In genomic region chr5:73236541-73237128, GRCh38 we compare ENCODE assay signal across 25 cellular contexts.
"Had no signal": no experiment of that assay in that cellular context is flagged by ENCODE, and none has a peak within 500 bp of the region (broad histone marks: within the 10 kb centered on the region; RNA-seq: fewer than 3 reads in every experiment).

No MANE protein-coding gene starts in this region.

- H3K4me1 ChIP-seq: prostate gland had no signal

- DNase-seq: activated CD4-positive, alpha-beta T cell treated with anti-CD3 and anti-CD28 coated beads for 1 hour; activated CD4-positive, alpha-beta T cell treated with anti-CD3 and anti-CD28 coated beads, Interleukin-2, amount 50 U/mL, for 1 hour; activated CD8-positive, alpha-beta T cell treated with anti-CD3 and anti-CD28 coated beads, Interleukin-2, amount 10 ng/mL, durations not matched to agents 7 days and 5 days; activated gamma-delta T cell treated with Interleukin-2 at 50 U/mL for 16 hours; activated T-cell treated with anti-CD3 and anti-CD28 coated beads, Interleukin-2, amount 50 U/mL, for 1 hour; anterior cingulate cortex; brain microvascular endothelial cell; colonic mucosa; dorsolateral prefrontal cortex; effector memory CD8-positive, alpha-beta T cell; foreskin fibroblast; lower lobe of right lung; naive thymus-derived CD4-positive, alpha-beta T cell; spleen; stimulated activated CD4-positive, alpha-beta T cell treated with anti-CD3 and anti-CD28 coated beads, Interleukin-4, amount 100 ng/mL, for 1 hour; stimulated activated naive CD8-positive, alpha-beta T cell treated with anti-CD3 and anti-CD28 coated beads, Interleukin-15, Interleukin-2, amounts not matched to agents 100 U/mL and 50 U/mL, for 24 hours; T-cell; upper lobe of left lung had no signal

- H3K4me3 Mint-ChIP-seq: activated CD8-positive, alpha-beta T cell treated with anti-CD3 and anti-CD28 coated beads, Interleukin-2, amount 10 ng/mL, durations not matched to agents 7 days and 5 days; activated naive CD4-positive, alpha-beta T cell treated with anti-CD3 and anti-CD28 coated beads, Interleukin-2, amount 50 U/mL, for 24 hours; central memory CD8-positive, alpha-beta T cell; effector memory CD8-positive, alpha-beta T cell; naive thymus-derived CD4-positive, alpha-beta T cell; neural crest cell; T-cell; T-helper 2 cell treated with Interferon-gamma antibody and Interleukin-4, amounts not matched to agents 5 μg/mL and 100 μg/mL, for 36 hours had no signal

- ATAC-seq: activated CD8-positive, alpha-beta T cell treated with anti-CD3 and anti-CD28 coated beads, Interleukin-2, amount 10 ng/mL, durations not matched to agents 7 days and 5 days; effector memory CD8-positive, alpha-beta T cell; left lobe of liver; lower lobe of right lung; naive thymus-derived CD4-positive, alpha-beta T cell; stimulated activated naive CD8-positive, alpha-beta T cell treated with anti-CD3 and anti-CD28 coated beads, Interleukin-15, Interleukin-2, amounts not matched to agents 100 U/mL and 50 U/mL, for 24 hours; T-cell had no signal

- H3K9me3 Mint-ChIP-seq: activated naive CD4-positive, alpha-beta T cell treated with anti-CD3 and anti-CD28 coated beads, Interleukin-2, amount 50 U/mL, for 24 hours; central memory CD8-positive, alpha-beta T cell; effector memory CD8-positive, alpha-beta T cell; naive thymus-derived CD4-positive, alpha-beta T cell; neural crest cell; T-cell; T-helper 2 cell treated with Interferon-gamma antibody and Interleukin-4, amounts not matched to agents 5 μg/mL and 100 μg/mL, for 36 hours had no signal

- H3K27ac Mint-ChIP-seq: activated CD8-positive, alpha-beta T cell treated with anti-CD3 and anti-CD28 coated beads, Interleukin-2, amount 10 ng/mL, durations not matched to agents 7 days and 5 days; activated naive CD4-positive, alpha-beta T cell treated with anti-CD3 and anti-CD28 coated beads, Interleukin-2, amount 50 U/mL, for 24 hours; effector memory CD8-positive, alpha-beta T cell; naive thymus-derived CD4-positive, alpha-beta T cell; T-cell; T-helper 2 cell treated with Interferon-gamma antibody and Interleukin-4, amounts not matched to agents 5 μg/mL and 100 μg/mL, for 36 hours had no signal

- H3K27me3 ChIP-seq: brain microvascular endothelial cell had no signal

- H3K4me3 ChIP-seq: colonic mucosa, dorsolateral prefrontal cortex, lower lobe of right lung, prostate gland, spleen, upper lobe of left lung had no signal

- H3K36me3 Mint-ChIP-seq: activated naive CD4-positive, alpha-beta T cell treated with anti-CD3 and anti-CD28 coated beads, Interleukin-2, amount 50 U/mL, for 24 hours; naive thymus-derived CD4-positive, alpha-beta T cell; T-cell had no signal

- H3K27ac ChIP-seq: brain microvascular endothelial cell, colonic mucosa, dorsolateral prefrontal cortex, lower lobe of right lung, prostate gland, spleen, upper lobe of left lung, VCaP had no signal

- H3K9me3 ChIP-seq: colonic mucosa, lower lobe of right lung, prostate gland, spleen, upper lobe of left lung had no signal

- H3K36me3 ChIP-seq: brain microvascular endothelial cell, colonic mucosa, lower lobe of right lung, prostate gland, spleen, upper lobe of left lung had no signal
